Comparison of ENCODE assay signal across 13 cellular contexts in genomic region chr4:173536808-173537429, GRCh38. TPM values are rescaled to one million over a fixed set of nuclear protein-coding genes. Genes with fewer than 3 reads are reported as not detected.
A peak's percentile ranks its signal among the peaks of the same experiment; 100 is the strongest.
DNase-seq lines count a peak whose midpoint lies in the region; ATAC-seq and TF ChIP-seq lines count a peak whose summit lies in the region.
"Had no signal": no experiment of that assay in that cellular context is flagged by ENCODE, and none has a peak within 500 bp of the region (broad histone marks: within the 10 kb centered on the region; RNA-seq: fewer than 3 reads in every experiment).

No MANE protein-coding gene starts in this region.

- H3K9me3 ChIP-seq in right lobe of liver: no peaks in the 10 kb centered on the region
- H3K9me3 ChIP-seq in CD8-positive, alpha-beta memory T cell (ENCODE audit: low read length): no peaks in the 10 kb centered on the region
- H3K9me3 ChIP-seq: pancreas had no signal

- peaks cover 0 to 15% (median 0%) of the 10 kb centered on the region in 4 donors for H3K4me1 ChIP-seq in right lobe of liver
- peaks cover 14% of the 10 kb centered on the region for H3K4me1 ChIP-seq in CD8-positive, alpha-beta memory T cell (ENCODE audit: insufficient read depth, low read length)

- H3K27me3 Mint-ChIP-seq in CD8-positive, alpha-beta memory T cell: peaks cover 79 to 95% of the 10 kb centered on the region in 2 donors
- peaks cover 80% of the 10 kb centered on the region for H3K27me3 Mint-ChIP-seq in activated naive CD4-positive, alpha-beta T cell treated with anti-CD3 and anti-CD28 coated beads for 36 hours (ENCODE audit: low read depth)

- no peak overlapping the region for H3K4me3 ChIP-seq in right lobe of liver
- H3K4me3 ChIP-seq in CD8-positive, alpha-beta memory T cell (ENCODE audit: low read length): no peak overlapping the region
- H3K4me3 ChIP-seq: pancreas had no signal

- peak overlapping the region; percentile 19 to 66 (median 55) for H3K27ac ChIP-seq in right lobe of liver
- H3K27ac ChIP-seq in CD8-positive, alpha-beta memory T cell (ENCODE audit: low read depth, low read length): no peak overlapping the region
- H3K27ac ChIP-seq: pancreas had no signal

- no peak overlapping the region for H3K27ac Mint-ChIP-seq in CD8-positive, alpha-beta memory T cell
- no peak overlapping the region for H3K27ac Mint-ChIP-seq in activated naive CD4-positive, alpha-beta T cell treated with anti-CD3 and anti-CD28 coated beads for 36 hours
- H3K27ac Mint-ChIP-seq: activated T-helper 17 cell treated with anti-CD3 and anti-CD28 coated beads, Interleukin-2, amount 50 U/mL, for 72 hours had no signal

- DNase-seq in COLO668 (lab: John Stamatoyannopoulos, UW; ENCODE audit: unreplicated experiment): peak; percentile 21
- DNase-seq in HT-29 (ENCODE audit: low spot score): peak; percentile 24
- peak; percentile 29 for DNase-seq in cerebellar cortex (ENCODE audit: low spot score)
- no peak for DNase-seq in right lobe of liver
- DNase-seq in CD8-positive, alpha-beta memory T cell: no peak
- no peak for DNase-seq in epidermal melanocyte (ENCODE audit: insufficient read length, low spot score)
- no peak for DNase-seq in activated naive CD4-positive, alpha-beta T cell treated with anti-CD3 and anti-CD28 coated beads for 36 hours
- DNase-seq: CD4-positive, CD25-positive, alpha-beta regulatory T cell; NCI-H774; pancreas had no signal

- H3K9me3 Mint-ChIP-seq in CD8-positive, alpha-beta memory T cell: peaks cover 0 to 19% (median 9%) of the 10 kb centered on the region in 5 donors
- peaks cover 3% of the 10 kb centered on the region for H3K9me3 Mint-ChIP-seq in activated naive CD4-positive, alpha-beta T cell treated with anti-CD3 and anti-CD28 coated beads for 36 hours

- no peak for TF ChIP-seq POLR2A in right lobe of liver (IDR thresholded peaks at IDR 0.05)

- WGBS in right lobe of liver (ENCODE audit: insufficient coverage, low coverage, low lambda C conversion rate, missing lambda C conversion rate): 10% methylated on average over 8 of the region's 12 CpGs

- CTCF ChIA-PET in CD8-positive, alpha-beta memory T cell (lab: Charles Lee): interaction anchor here (0.7 kb wide), 1 partner anchor 14 kb away, joined by 3 read pairs; no protein-coding TSS in a partner anchor
- CTCF ChIA-PET in activated naive CD4-positive, alpha-beta T cell treated with anti-CD3 and anti-CD28 coated beads for 36 hours (lab: Charles Lee): no interaction called here

- peaks cover 9 to 21% (median 21%) of the 10 kb centered on the region in 3 donors for H3K4me1 Mint-ChIP-seq in CD8-positive, alpha-beta memory T cell
- peaks cover 12% of the 10 kb centered on the region for H3K4me1 Mint-ChIP-seq in activated naive CD4-positive, alpha-beta T cell treated with anti-CD3 and anti-CD28 coated beads for 36 hours (ENCODE audit: low read depth)

- POLR2A ChIA-PET in CD8-positive, alpha-beta memory T cell (lab: Charles Lee): no interaction called here

- intact Hi-C loops in right lobe of liver (cut with DNase I): no loop called here
- intact Hi-C loops in activated naive CD4-positive, alpha-beta T cell treated with anti-CD3 and anti-CD28 coated beads for 36 hours (cut with micrococcal nuclease): no loop called here

- peaks cover 0 to 9% (median 0%) of the 10 kb centered on the region in 3 donors for H3K36me3 Mint-ChIP-seq in CD8-positive, alpha-beta memory T cell
- peaks cover 2% of the 10 kb centered on the region for H3K36me3 Mint-ChIP-seq in activated naive CD4-positive, alpha-beta T cell treated with anti-CD3 and anti-CD28 coated beads for 36 hours (ENCODE audit: low read depth)
- H3K36me3 Mint-ChIP-seq: CD4-positive, CD25-positive, alpha-beta regulatory T cell had no signal

- peak; percentile 19 to 28 (median 26) for ATAC-seq in right lobe of liver
- no peak for ATAC-seq in activated CD4-positive, CD25-positive, alpha-beta regulatory T cell treated with anti-CD3 and anti-CD28 coated beads, Interleukin-2, amount 50 U/mL, for 24 hours
- ATAC-seq: activated T-helper 17 cell treated with anti-CD3 and anti-CD28 coated beads, Interleukin-2, amount 50 U/mL, for 72 hours had no signal

- peak in 2 of 4 donors; percentile 18 to 22 for TF ChIP-seq CTCF in right lobe of liver (IDR thresholded peaks at IDR 0.05)

- peaks cover 0 to 51% of the 10 kb centered on the region in 2 donors for H3K27me3 ChIP-seq in right lobe of liver
- H3K27me3 ChIP-seq in CD8-positive, alpha-beta memory T cell (ENCODE audit: insufficient read depth, low read length, poor library complexity, severe bottlenecking): peaks cover 69% of the 10 kb centered on the region

- H3K36me3 ChIP-seq in right lobe of liver: no peaks in the 10 kb centered on the region
- H3K36me3 ChIP-seq in CD8-positive, alpha-beta memory T cell (ENCODE audit: insufficient read depth, low read length): no peaks in the 10 kb centered on the region
- H3K36me3 ChIP-seq: pancreas had no signal

- no peak overlapping the region for H3K4me3 Mint-ChIP-seq in CD8-positive, alpha-beta memory T cell
- H3K4me3 Mint-ChIP-seq in activated naive CD4-positive, alpha-beta T cell treated with anti-CD3 and anti-CD28 coated beads for 36 hours: no peak overlapping the region
- H3K4me3 Mint-ChIP-seq: activated T-helper 17 cell treated with anti-CD3 and anti-CD28 coated beads, Interleukin-2, amount 50 U/mL, for 72 hours had no signal

RNA-seq across cellular contexts. Expression of gene HAND2, which starts 6.9 kb away (rescaled TPM):
- total RNA-seq in HT-29 (2014; rRNA removed; shearing (Covaris generic)): not detected in 2 replicates
- total RNA-seq in right lobe of liver: 10 to 100 TPM in 1 of 6 experiments, 1 to 10 TPM in 5; 2.1 to 11.2 (median 6.2) TPM
- not detected for total RNA-seq in CD8-positive, alpha-beta memory T cell
- polyA plus RNA-seq in CD8-positive, alpha-beta memory T cell: not detected
- total RNA-seq in activated naive CD4-positive, alpha-beta T cell treated with anti-CD3 and anti-CD28 coated beads for 36 hours: not detected
- total RNA-seq: activated T-helper 17 cell treated with anti-CD3 and anti-CD28 coated beads, Interleukin-2, amount 50 U/mL, for 72 hours; CD4-positive, CD25-positive, alpha-beta regulatory T cell; dermis microvascular lymphatic vessel endothelial cell had no signal
- polyA plus RNA-seq: CD4-positive, CD25-positive, alpha-beta regulatory T cell had no signal

Comparison
In these comparisons a context has a peak if more than half of its experiments do, and no peak if none do; other contexts are left out.
1. DNase-seq: peak in COLO668 (single experiment), HT-29 (single experiment) and cerebellar cortex (single experiment); none in right lobe of liver (0 of 3), CD8-positive, alpha-beta memory T cell (0 of 5), epidermal melanocyte (single experiment) and activated naive CD4-positive, alpha-beta T cell treated with anti-CD3 and anti-CD28 coated beads for 36 hours (single experiment).
2. ATAC-seq: peak in right lobe of liver (4 of 4); none in activated CD4-positive, CD25-positive, alpha-beta regulatory T cell treated with anti-CD3 and anti-CD28 coated beads, Interleukin-2, amount 50 U/mL, for 24 hours (0 of 2).